11 cellular contexts compared by ENCODE assay signal in genomic region chr6:80280258-80281010, GRCh38.
DNase-seq lines count a peak whose midpoint lies in the region; ATAC-seq and TF ChIP-seq lines count a peak whose summit lies in the region.
"Had no signal": no experiment of that assay in that cellular context is flagged by ENCODE, and none has a peak within 500 bp of the region (broad histone marks: within the 10 kb centered on the region; RNA-seq: fewer than 3 reads in every experiment).

No MANE protein-coding gene starts in this region.

- H3K27me3 Mint-ChIP-seq in activated T-helper 17 cell treated with anti-CD3 and anti-CD28 coated beads, Interleukin-2, amount 50 U/mL, for 72 hours = no peaks in the 10 kb centered on the region
- no peaks in the 10 kb centered on the region for H3K27me3 Mint-ChIP-seq in type B pancreatic cell
- H3K27me3 Mint-ChIP-seq in CD8-positive, alpha-beta memory T cell = no peaks in the 10 kb centered on the region

- no peaks in the 10 kb centered on the region for H3K27me3 ChIP-seq in cardiac muscle cell
- H3K27me3 ChIP-seq in CD8-positive, alpha-beta memory T cell (ENCODE audit: insufficient read depth, low read length, poor library complexity, severe bottlenecking) = no peaks in the 10 kb centered on the region

- H3K4me1 ChIP-seq in cardiac muscle cell (ENCODE audit: low read depth) = peaks cover 17% of the 10 kb centered on the region
- no peaks in the 10 kb centered on the region for H3K4me1 ChIP-seq in CD8-positive, alpha-beta memory T cell (ENCODE audit: insufficient read depth, low read length)

- H3K4me3 ChIP-seq in cardiac muscle cell = no peak overlapping the region
- no peak overlapping the region for H3K4me3 ChIP-seq in CD8-positive, alpha-beta memory T cell (ENCODE audit: low read length)

- no peak overlapping the region for H3K27ac Mint-ChIP-seq in activated T-helper 17 cell treated with anti-CD3 and anti-CD28 coated beads, Interleukin-2, amount 50 U/mL, for 72 hours
- peak overlapping the region; percentile 21 for H3K27ac Mint-ChIP-seq in type B pancreatic cell
- no peak overlapping the region for H3K27ac Mint-ChIP-seq in CD8-positive, alpha-beta memory T cell

- TF ChIP-seq CTCF in cardiac muscle cell (IDR thresholded peaks at IDR 0.05; ENCODE audit: low read depth, low read length) = no peak
- TF ChIP-seq CTCF in type B pancreatic cell (conservative IDR thresholded peaks at IDR 0.05) = no peak

- CTCF ChIA-PET in CD8-positive, alpha-beta memory T cell (lab: Charles Lee) = no interaction called here

- no peaks in the 10 kb centered on the region for H3K36me3 Mint-ChIP-seq in activated T-helper 17 cell treated with anti-CD3 and anti-CD28 coated beads, Interleukin-2, amount 50 U/mL, for 72 hours (ENCODE audit: low read depth)
- no peaks in the 10 kb centered on the region for H3K36me3 Mint-ChIP-seq in type B pancreatic cell
- peaks cover 1 to 7% (median 3%) of the 10 kb centered on the region in 3 donors for H3K36me3 Mint-ChIP-seq in CD8-positive, alpha-beta memory T cell

- no peak for ATAC-seq in left ventricle myocardium superior
- ATAC-seq in HG02885 (IDR thresholded peaks at IDR 0.05; ENCODE audit: poor library complexity, unreplicated experiment) = peak; percentile 65
- ATAC-seq in activated T-helper 17 cell treated with anti-CD3 and anti-CD28 coated beads, Interleukin-2, amount 50 U/mL, for 72 hours (replicated peaks) = peak; percentile 80
- ATAC-seq in GM18873 (IDR thresholded peaks at IDR 0.05; ENCODE audit: low FRiP score, unreplicated experiment) = no peak

- no peaks in the 10 kb centered on the region for H3K9me3 Mint-ChIP-seq in activated T-helper 17 cell treated with anti-CD3 and anti-CD28 coated beads, Interleukin-2, amount 50 U/mL, for 72 hours
- peaks cover 4% of the 10 kb centered on the region for H3K9me3 Mint-ChIP-seq in type B pancreatic cell
- H3K9me3 Mint-ChIP-seq in CD8-positive, alpha-beta memory T cell = no peaks in the 10 kb centered on the region
- H3K9me3 Mint-ChIP-seq: H9 had no signal

- H3K4me1 Mint-ChIP-seq in activated T-helper 17 cell treated with anti-CD3 and anti-CD28 coated beads, Interleukin-2, amount 50 U/mL, for 72 hours = peaks cover 13% of the 10 kb centered on the region
- peaks cover 4% of the 10 kb centered on the region for H3K4me1 Mint-ChIP-seq in type B pancreatic cell (ENCODE audit: unreplicated experiment)
- peaks cover 0 to 1% (median 0%) of the 10 kb centered on the region in 3 donors for H3K4me1 Mint-ChIP-seq in CD8-positive, alpha-beta memory T cell
- H3K4me1 Mint-ChIP-seq: H9 had no signal

- H3K36me3 ChIP-seq in cardiac muscle cell = no peaks in the 10 kb centered on the region
- H3K36me3 ChIP-seq in CD8-positive, alpha-beta memory T cell (ENCODE audit: insufficient read depth, low read length) = no peaks in the 10 kb centered on the region

- H3K9me3 ChIP-seq in cardiac muscle cell (ENCODE audit: low read depth) = no peaks in the 10 kb centered on the region
- H3K9me3 ChIP-seq in CD8-positive, alpha-beta memory T cell (ENCODE audit: low read length) = no peaks in the 10 kb centered on the region

- POLR2A ChIA-PET in CD8-positive, alpha-beta memory T cell (lab: Charles Lee) = no interaction called here

- DNase-seq in cardiac muscle cell (ENCODE audit: low read depth in 1 of 2, low spot score in 1 of 2) = peak in 1 of 2 donors; percentile 9
- DNase-seq in left ventricle myocardium superior = no peak
- DNase-seq in type B pancreatic cell (ENCODE audit: extremely low spot score, unreplicated experiment) = no peak
- no peak for DNase-seq in NCI-H1105 treated with DMSO at 0.1 percent for 48 hours (lab: John Stamatoyannopoulos, UW)
- DNase-seq in CD8-positive, alpha-beta memory T cell = no peak
- DNase-seq: activated CD4-positive, alpha-beta T cell treated with anti-CD3 and anti-CD28 coated beads for 1 hour; H9; Right ventricle myocardium superior had no signal

- H3K27ac ChIP-seq in cardiac muscle cell = peak overlapping the region; percentile 18
- H3K27ac ChIP-seq in CD8-positive, alpha-beta memory T cell (ENCODE audit: low read depth, low read length) = no peak overlapping the region

- no peak overlapping the region for H3K4me3 Mint-ChIP-seq in activated T-helper 17 cell treated with anti-CD3 and anti-CD28 coated beads, Interleukin-2, amount 50 U/mL, for 72 hours
- H3K4me3 Mint-ChIP-seq in type B pancreatic cell = peak overlapping the region; percentile 9
- H3K4me3 Mint-ChIP-seq in CD8-positive, alpha-beta memory T cell = no peak overlapping the region
- H3K4me3 Mint-ChIP-seq: H9 had no signal

- intact Hi-C loops in left ventricle myocardium superior (cut with micrococcal nuclease) = no loop called here

Comparison
In these comparisons a context has a peak if more than half of its experiments do, and no peak if none do; other contexts are left out.
1. ATAC-seq: peak in HG02885 (single experiment) and activated T-helper 17 cell treated with anti-CD3 and anti-CD28 coated beads, Interleukin-2, amount 50 U/mL, for 72 hours (single experiment); none in left ventricle myocardium superior (single experiment) and GM18873 (single experiment).